Comparison of ENCODE assay signal across 8 cellular contexts in genomic region chr18:56575819-56576663, GRCh38.
A peak's percentile ranks its signal among the peaks of the same experiment; 100 is the strongest.
DNase-seq lines count a peak whose midpoint lies in the region; ATAC-seq, FAIRE-seq and TF ChIP-seq lines count a peak whose summit lies in the region.

No MANE protein-coding gene starts in this region.

- TF ChIP-seq CTCF in AG04450 (IDR thresholded peaks at IDR 0.05; ENCODE audit: low read depth, low read length) (peak; percentile 70), esophagus squamous epithelium (IDR thresholded peaks at IDR 0.05) (peak; percentile 35 to 79 (median 60))

- no peak overlapping the region for H3K4ac ChIP-seq in neuronal stem cell (ENCODE audit: low read length)

- TF ChIP-seq POLR2A in esophagus squamous epithelium (IDR thresholded peaks at IDR 0.05): no peak

- no peak overlapping the region for H4K8ac ChIP-seq in neuronal stem cell (ENCODE audit: low read depth, low read length)

- H3K36me3 ChIP-seq in esophagus squamous epithelium (no peaks in the 10 kb centered on the region), neuronal stem cell (replicated peaks in 1 of 2; ENCODE audit: control insufficient read depth in 2 of 2, insufficient read depth in 2 of 2, low read length in 2 of 2) (no peaks in the 10 kb centered on the region)

- 31 to 34% methylated on average over 8 of the region's 8 CpGs for WGBS in esophagus squamous epithelium, 2 donors
- WGBS in neuronal stem cell (ENCODE audit: extremely low coverage in 2 of 2, insufficient read length in 2 of 2, insufficient replicate concordance in 1 of 2), 2 donors: no CpG with 5 or more reads among the region's 8 CpGs

- H2BK120ac ChIP-seq in neuronal stem cell (ENCODE audit: low read depth, low read length): no peak overlapping the region

- H3K4me3 ChIP-seq in AG04450 (ENCODE audit: low read depth, low read length): no peak overlapping the region
- H3K4me3 ChIP-seq in esophagus squamous epithelium: no peak overlapping the region
- no peak overlapping the region for H3K4me3 ChIP-seq in neuronal stem cell (ENCODE audit: low read length in 2 of 2)

- POLR2A ChIA-PET in AG04450 (lab: Yijun Ruan, JAX): no interaction called here

- no peak overlapping the region for H3K9ac ChIP-seq in neuronal stem cell (ENCODE audit: low read depth, low read length, poor library complexity)

- H2BK15ac ChIP-seq in neuronal stem cell (ENCODE audit: low read length): no peak overlapping the region

- no peak for ATAC-seq in GM21737 (IDR thresholded peaks at IDR 0.05; ENCODE audit: unreplicated experiment)

- FAIRE-seq in GM18507 (lab: Jason Lieb, UNC) (peak; percentile 69), RCC 7860 (lab: Jason Lieb, UNC) (peak; percentile 65)

- no peak overlapping the region for H2BK12ac ChIP-seq in neuronal stem cell (ENCODE audit: low read length)

- peak overlapping the region; percentile 65 for H2AFZ ChIP-seq in neuronal stem cell (ENCODE audit: low read length)

- H3K27ac ChIP-seq in AG04450 (ENCODE audit: low read depth, low read length) (no peak overlapping the region), esophagus squamous epithelium (peak overlapping the region in 1 of 4 donors; percentile 44), neuronal stem cell (replicated peaks; ENCODE audit: low read length) (no peak overlapping the region)

- H3K4me1 ChIP-seq in esophagus squamous epithelium (peaks cover 0 to 23% (median 5%) of the 10 kb centered on the region in 3 donors), neuronal stem cell (ENCODE audit: control insufficient read depth in 2 of 2, insufficient read depth in 1 of 2, low read depth in 1 of 2, low read length in 2 of 2) (peaks cover 0 to 3% of the 10 kb centered on the region in 2 donors)

- DNase-seq in AG04450 (ENCODE audit: low read depth, low spot score) (peak; percentile 34), GM18507 (ENCODE audit: extremely low spot score, insufficient read length, low read depth) (peak; percentile 5), Kasumi-1 (lab: John Stamatoyannopoulos, UW) (peak; percentile 66 to 88), RCC 7860 (ENCODE audit: low spot score) (peak; percentile 52), esophagus squamous epithelium (lab: John Stamatoyannopoulos, UW) (no peak), neuronal stem cell (ENCODE audit: low spot score) (peak; percentile 48)
- DNase-seq in stimulated activated CD4-positive, alpha-beta T cell treated with anti-CD3 and anti-CD28 coated beads, Interleukin-4, amount 100 ng/mL, for 1 hour: no peak

- H3K23ac ChIP-seq in neuronal stem cell (ENCODE audit: low read depth, low read length, poor library complexity): no peak overlapping the region

- H3K4me2 ChIP-seq in neuronal stem cell (ENCODE audit: insufficient read depth, low read length, poor library complexity, severe bottlenecking): no peak overlapping the region

- no peak overlapping the region for H3K14ac ChIP-seq in neuronal stem cell (ENCODE audit: low read length)

- H4K91ac ChIP-seq in neuronal stem cell (ENCODE audit: low read depth, low read length, poor library complexity): no peak overlapping the region

- intact Hi-C loops in esophagus squamous epithelium (cut with DNase I): no loop called here

- H3K9me3 ChIP-seq in AG04450 (ENCODE audit: control insufficient read depth, insufficient read depth, low read length) (peaks cover 3% of the 10 kb centered on the region; the same call in 1 of the 2 replicates), esophagus squamous epithelium (no peaks in the 10 kb centered on the region), neuronal stem cell (replicated peaks in 1 of 2; ENCODE audit: control insufficient read depth in 2 of 2, insufficient read depth in 1 of 2, low read depth in 1 of 2, low read length in 2 of 2) (peaks cover 0 to 11% of the 10 kb centered on the region in 2 donors)

- no peak overlapping the region for H2BK5ac ChIP-seq in neuronal stem cell (ENCODE audit: low read length)

- H3K27me3 ChIP-seq in AG04450 (ENCODE audit: control insufficient read depth, insufficient read depth, low read length) (no peaks in the 10 kb centered on the region), esophagus squamous epithelium (no peaks in the 10 kb centered on the region), neuronal stem cell (ENCODE audit: control insufficient read depth in 3 of 3, insufficient read depth in 3 of 3, low read depth in 1 of 3, low read length in 3 of 3) (no peaks in the 10 kb centered on the region)

- H3K79me1 ChIP-seq in neuronal stem cell (ENCODE audit: low read depth, low read length): no peaks in the 10 kb centered on the region

- no peak overlapping the region for H2AK5ac ChIP-seq in neuronal stem cell (ENCODE audit: low read depth, low read length)

- no peak overlapping the region for H3K18ac ChIP-seq in neuronal stem cell (ENCODE audit: low read length)

- CTCF ChIA-PET in AG04450 (lab: Charles Lee): interaction anchor here (0.6 to 5.1 kb wide), 47 partner anchors 9 to 1600 kb away, joined by 3 to 36 read pairs (median 4); no protein-coding TSS in a partner anchor

Comparison
In these comparisons a context has a peak if more than half of its experiments do, and no peak if none do; other contexts are left out.
1. DNase-seq: peak in AG04450 (single experiment), GM18507 (single experiment), Kasumi-1 (2 of 2), RCC 7860 (single experiment) and neuronal stem cell (single experiment); none in esophagus squamous epithelium (single experiment) and stimulated activated CD4-positive, alpha-beta T cell treated with anti-CD3 and anti-CD28 coated beads, Interleukin-4, amount 100 ng/mL, for 1 hour (single experiment).